ENCODE assay signal across 16 cellular contexts in the genomic region with DNA sequence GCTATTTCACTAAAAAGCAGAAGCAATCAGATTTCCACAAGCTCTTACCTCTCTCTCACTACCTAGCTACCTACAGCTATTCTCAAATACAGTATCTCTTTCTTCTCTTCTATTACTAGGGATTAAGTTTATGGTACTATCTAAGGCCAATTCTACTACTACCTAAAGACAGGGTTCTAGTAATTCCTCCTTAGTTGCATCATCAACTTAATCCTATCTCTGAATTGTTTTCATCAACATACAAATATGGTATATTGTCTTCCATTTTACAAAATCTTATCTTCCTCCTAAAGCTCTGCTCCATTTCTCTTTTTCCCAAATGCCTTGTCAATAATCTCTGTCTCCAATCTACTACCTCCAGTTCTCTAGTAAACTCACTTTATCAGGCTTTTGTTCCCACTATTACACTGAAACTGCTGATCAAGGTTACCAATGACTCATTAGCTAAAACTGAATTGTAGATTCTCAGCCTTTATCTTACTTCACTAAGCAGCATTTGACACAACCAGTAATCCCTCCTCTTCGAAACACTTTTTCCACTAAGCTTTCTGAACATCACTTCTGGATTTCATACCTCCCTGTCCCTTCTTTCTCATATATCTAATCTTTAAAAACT. TPM values are rescaled to one million over a fixed set of nuclear protein-coding genes. Genes with fewer than 3 reads are reported as not detected.
DNase-seq lines count a peak whose midpoint lies in the region; ATAC-seq, FAIRE-seq and TF ChIP-seq lines count a peak whose summit lies in the region.
"Had no signal": no experiment of that assay in that cellular context is flagged by ENCODE, and none has a peak within 500 bp of the region (broad histone marks: within the 10 kb centered on the region; RNA-seq: fewer than 3 reads in every experiment).

No MANE protein-coding gene starts in this region.

- peaks cover under 1% of the 10 kb centered on the region for H3K9me3 Mint-ChIP-seq in nephron progenitor cell

- no peaks in the 10 kb centered on the region for H3K27me3 ChIP-seq in RWPE2 (ENCODE audit: insufficient read depth, poor library complexity, severe bottlenecking)
- H3K27me3 ChIP-seq: BE2C, gastroesophageal sphincter, SJSA1, vagina had no signal

- no peak overlapping the region for H3K4me3 ChIP-seq in RWPE2 (ENCODE audit: severe bottlenecking)
- no peak overlapping the region for H3K4me3 ChIP-seq in fibroblast of villous mesenchyme (ENCODE audit: low read depth, low read length)
- H3K4me3 ChIP-seq: gastroesophageal sphincter, SJSA1, vagina had no signal

- TF ChIP-seq CTCF in RWPE2 (IDR thresholded peaks at IDR 0.05; ENCODE audit: poor library complexity, severe bottlenecking), result no peak
- TF ChIP-seq CTCF in fibroblast of villous mesenchyme (IDR thresholded peaks at IDR 0.05; ENCODE audit: insufficient read depth, low read depth, low read length), result no peak
- TF ChIP-seq CTCF in nephron progenitor cell (IDR thresholded peaks at IDR 0.05), result no peak

- TF ChIP-seq POLR2A in GM12891 (IDR thresholded peaks at IDR 0.05; ENCODE audit: low read depth, low read length), result no peak

- no peak overlapping the region for H3K27ac Mint-ChIP-seq in nephron progenitor cell

- ATAC-seq in RWPE2 (ENCODE audit: low read depth) (0 out of 3 replicates have a peak, but pooled peaks have one; percentile 40), HG03097 (IDR thresholded peaks at IDR 0.05; ENCODE audit: low FRiP score, unreplicated experiment) (no peak)
- ATAC-seq: gastroesophageal sphincter had no signal

- peaks cover 34% of the 10 kb centered on the region for H3K4me1 ChIP-seq in RWPE2 (ENCODE audit: insufficient read depth, poor library complexity, severe bottlenecking)

- peaks cover 26% of the 10 kb centered on the region for H3K4me1 Mint-ChIP-seq in nephron progenitor cell

- peak; percentile 33 for FAIRE-seq in GM12891 (lab: Jason Lieb, UNC)

- peaks cover 2% of the 10 kb centered on the region for H3K36me3 Mint-ChIP-seq in nephron progenitor cell (ENCODE audit: low read depth)

- no peaks in the 10 kb centered on the region for H3K27me3 Mint-ChIP-seq in nephron progenitor cell (ENCODE audit: low read depth, poor library complexity)

- no peaks in the 10 kb centered on the region for H3K36me3 ChIP-seq in RWPE2 (ENCODE audit: low read depth)
- H3K36me3 ChIP-seq: BE2C, gastroesophageal sphincter, SJSA1, vagina had no signal

- no peaks in the 10 kb centered on the region for H3K9me3 ChIP-seq in RWPE2 (ENCODE audit: severe bottlenecking)
- H3K9me3 ChIP-seq: BE2C, gastroesophageal sphincter, SJSA1, vagina had no signal

- no peak overlapping the region for H3K4me3 Mint-ChIP-seq in nephron progenitor cell

- peak; percentile 13 for DNase-seq in A172 (ENCODE audit: low spot score)
- DNase-seq in GM12891 (ENCODE audit: insufficient read length, low spot score), result no peak
- DNase-seq in RWPE2 (ENCODE audit: low spot score), result no peak
- peak; percentile 50 for DNase-seq in fibroblast of villous mesenchyme (ENCODE audit: low read depth)
- DNase-seq in nephron progenitor cell, result no peak
- no peak for DNase-seq in NCI-H1105 (lab: John Stamatoyannopoulos, UW)
- no peak for DNase-seq in NCI-H1694 (lab: John Stamatoyannopoulos, UW)
- DNase-seq: activated gamma-delta T cell, BE2C, GOT3, NCI-H1092, NCI-H2227 treated with DMSO at 0.1 percent for 48 hours had no signal

- H3K27ac ChIP-seq in RWPE2 (ENCODE audit: poor library complexity, severe bottlenecking), result no peak overlapping the region
- H3K27ac ChIP-seq: SJSA1, vagina had no signal

TF ChIP-seq in GM12891, 5 proteins besides CTCF, POLR2A, EP300 and RAD21:
- no peak for TF ChIP-seq POLR2AphosphoS5 (IDR thresholded peaks at IDR 0.05; ENCODE audit: low read depth, low read length)
- no peak for TF ChIP-seq POU2F2 (IDR thresholded peaks at IDR 0.05; ENCODE audit: low read depth, low read length)
- TF ChIP-seq SPI1 (IDR thresholded peaks at IDR 0.05; ENCODE audit: low read depth, low read length), result no peak
- TF ChIP-seq TAF1 (IDR thresholded peaks at IDR 0.05; ENCODE audit: low read depth, low read length), result no peak
- no peak for TF ChIP-seq PAX5 (IDR thresholded peaks at IDR 0.05; ENCODE audit: insufficient read depth, low read length, severe bottlenecking)

RNA-seq across cellular contexts. Expression of a gene that starts 28.3 kb away (rescaled TPM):
- total RNA-seq in A172 (2014; rRNA removed; shearing (Covaris generic)), result 71.6 and 98.3 TPM in 2 replicates
- polyA plus RNA-seq in GM12891 (2012; ENCODE audit: low read depth, missing spikeins), result 27.1 TPM
- total RNA-seq in fibroblast of villous mesenchyme, result 87.0 and 98.4 TPM in 2 replicates

Comparison
In these comparisons a context has a peak if more than half of its experiments do, and no peak if none do; other contexts are left out.
1. DNase-seq: peak in A172 (single experiment) and fibroblast of villous mesenchyme (single experiment); none in GM12891 (single experiment), RWPE2 (single experiment), nephron progenitor cell (single experiment), NCI-H1105 (single experiment) and NCI-H1694 (single experiment).